In genomic region chr16:11277607-11278337, GRCh38 we compare ENCODE assay signal across 1 cellular context.
TF ChIP-seq lines count a peak whose summit lies in the region.

No MANE protein-coding gene starts in this region.

TF ChIP-seq in H1, 55 proteins besides CTCF, POLR2A, EP300 and RAD21:
- TF ChIP-seq ASH2L (IDR thresholded peaks at IDR 0.05; ENCODE audit: low read length) (no peak), SRF (IDR thresholded peaks at IDR 0.05; ENCODE audit: low read depth, low read length) (no peak), CHD2 (IDR thresholded peaks at IDR 0.05; ENCODE audit: low read length) (no peak), CREB1 (IDR thresholded peaks at IDR 0.05) (no peak), USF2 (IDR thresholded peaks at IDR 0.05; ENCODE audit: low read length) (no peak), KDM5A (IDR thresholded peaks at IDR 0.05; ENCODE audit: low read length) (no peak), JUN (IDR thresholded peaks at IDR 0.05; ENCODE audit: low read depth, low read length) (no peak), SAP30 (IDR thresholded peaks at IDR 0.05; ENCODE audit: insufficient read depth, insufficient replicate concordance, low read length) (no peak), SP1 (IDR thresholded peaks at IDR 0.05; ENCODE audit: low read depth, low read length) (no peak), EZH2 (IDR thresholded peaks at IDR 0.05; ENCODE audit: low read depth, low read length, severe bottlenecking) (no peak), ATF3 (IDR thresholded peaks at IDR 0.05; ENCODE audit: insufficient read depth, low read depth, low read length) (no peak), ATF2 (IDR thresholded peaks at IDR 0.05; ENCODE audit: low read length) (no peak), GTF2F1 (IDR thresholded peaks at IDR 0.05; ENCODE audit: borderline replicate concordance, low read depth, low read length) (no peak), HDAC6 (IDR thresholded peaks at IDR 0.05; ENCODE audit: low read depth, low read length) (no peak), BCL11A (IDR thresholded peaks at IDR 0.05; ENCODE audit: low read depth in 2 of 2, low read length in 2 of 2) (no peak)
TF ChIP-seq in H1: peak in this region for 0.
